In the genomic region with DNA sequence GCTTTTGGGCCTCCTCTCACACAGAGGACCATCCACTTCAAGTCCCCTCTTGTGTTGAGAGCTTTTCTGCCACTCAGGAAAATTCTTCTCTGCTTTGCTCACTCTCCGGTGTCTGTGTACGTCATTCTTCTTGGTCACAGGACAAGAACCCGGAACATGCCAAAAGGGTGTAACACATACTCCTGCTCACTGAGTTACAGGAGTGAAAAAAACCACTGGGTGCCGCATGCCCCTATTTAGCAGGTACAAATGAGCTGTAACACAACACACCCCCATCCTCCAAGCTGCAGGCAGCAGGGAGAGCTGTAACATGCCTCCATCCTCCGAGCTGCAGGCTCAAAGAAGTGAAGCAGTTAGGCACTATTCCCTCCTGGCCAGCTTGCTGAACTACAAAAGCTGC, we compare ENCODE assay signal across 16 cellular contexts. TPM values are rescaled to one million over a fixed set of nuclear protein-coding genes. Genes with fewer than 3 reads are reported as not detected.
A peak's percentile ranks its signal among the peaks of the same experiment; 100 is the strongest.
DNase-seq lines count a peak whose midpoint lies in the region; ATAC-seq and TF ChIP-seq lines count a peak whose summit lies in the region.
"Had no signal": no experiment of that assay in that cellular context is flagged by ENCODE, and none has a peak within 500 bp of the region (broad histone marks: within the 10 kb centered on the region; RNA-seq: fewer than 3 reads in every experiment).

No MANE protein-coding gene starts in this region.

- no peak overlapping the region for H3K27ac Mint-ChIP-seq in stimulated activated effector memory CD8-positive, alpha-beta T cell treated with anti-CD3 and anti-CD28 coated beads, Interleukin-12 subunit alpha, Interleukin-12 subunit beta, amount 100 ng/mL, for 72 hours
- H3K27ac Mint-ChIP-seq: nephron progenitor cell, T-cell had no signal

- DNase-seq in NCI-H460 (ENCODE audit: extremely low read depth, low read depth) (peak; percentile 89), coronary artery (ENCODE audit: low spot score) (no peak), islet precursor cell (peak; percentile 59), COLO668 (lab: John Stamatoyannopoulos, UW; ENCODE audit: unreplicated experiment) (no peak)
- no peak for DNase-seq in stimulated activated effector memory CD8-positive, alpha-beta T cell treated with anti-CD3 and anti-CD28 coated beads, Interleukin-12 subunit alpha, Interleukin-12 subunit beta, amount 100 ng/mL, for 72 hours (ENCODE audit: low spot score in 2 of 2)
- DNase-seq in activated T-cell treated with anti-CD3 and anti-CD28 coated beads, Interleukin-2, amount 50 U/mL, for 48 hours, result no peak
- DNase-seq: Caco-2; Karpas-422; NCI-H748 treated with DMSO at 0.1 percent for 48 hours; nephron progenitor cell; stimulated activated CD4-positive, alpha-beta T cell treated with anti-CD3 and anti-CD28 coated beads, Interleukin-4, amount 100 ng/mL, for 4 hours; T-cell had no signal

- no peak overlapping the region for H3K4me3 ChIP-seq in coronary artery
- H3K4me3 ChIP-seq: hepatocyte had no signal

- no peaks in the 10 kb centered on the region for H3K4me1 Mint-ChIP-seq in stimulated activated effector memory CD8-positive, alpha-beta T cell treated with anti-CD3 and anti-CD28 coated beads, Interleukin-12 subunit alpha, Interleukin-12 subunit beta, amount 100 ng/mL, for 72 hours
- H3K4me1 Mint-ChIP-seq: nephron progenitor cell, T-cell had no signal

- no peaks in the 10 kb centered on the region for H3K36me3 Mint-ChIP-seq in stimulated activated effector memory CD8-positive, alpha-beta T cell treated with anti-CD3 and anti-CD28 coated beads, Interleukin-12 subunit alpha, Interleukin-12 subunit beta, amount 100 ng/mL, for 72 hours
- H3K36me3 Mint-ChIP-seq: T-cell had no signal

- ATAC-seq in stimulated activated effector memory CD8-positive, alpha-beta T cell treated with anti-CD3 and anti-CD28 coated beads, Interleukin-12 subunit alpha, Interleukin-12 subunit beta, amount 100 ng/mL, for 72 hours, result peak; percentile 11
- ATAC-seq in GM21529 (IDR thresholded peaks at IDR 0.05; ENCODE audit: unreplicated experiment) (no peak), GM21528 (IDR thresholded peaks at IDR 0.05; ENCODE audit: low FRiP score, unreplicated experiment) (no peak)
- ATAC-seq: T-cell had no signal

- no peak for TF ChIP-seq CTCF in coronary artery (IDR thresholded peaks at IDR 0.05)

- no peaks in the 10 kb centered on the region for H3K9me3 Mint-ChIP-seq in stimulated activated effector memory CD8-positive, alpha-beta T cell treated with anti-CD3 and anti-CD28 coated beads, Interleukin-12 subunit alpha, Interleukin-12 subunit beta, amount 100 ng/mL, for 72 hours
- H3K9me3 Mint-ChIP-seq: nephron progenitor cell, T-cell had no signal

- H3K27ac ChIP-seq in coronary artery, result peak overlapping the region; percentile 31 to 68

- no peak overlapping the region for H3K4me3 Mint-ChIP-seq in stimulated activated effector memory CD8-positive, alpha-beta T cell treated with anti-CD3 and anti-CD28 coated beads, Interleukin-12 subunit alpha, Interleukin-12 subunit beta, amount 100 ng/mL, for 72 hours
- H3K4me3 Mint-ChIP-seq: nephron progenitor cell, T-cell had no signal

RNA-seq across cellular contexts. Expression of a gene that starts 13.0 kb away (rescaled TPM):
- total RNA-seq in NCI-H460 (2014; rRNA removed; shearing (Covaris generic)), result 95.2 and 101 TPM in 2 replicates
- 105 and 133 TPM in 2 replicates for polyA plus RNA-seq in NCI-H460 (2014; cell fraction: nucleus; rRNA removed)
- total RNA-seq: activated CD8-positive, alpha-beta memory T cell treated with anti-CD3 and anti-CD28 coated beads for 36 hours had no signal

RNA-seq across cellular contexts. Expression of a gene that starts 45.9 kb away (rescaled TPM):
- 48.9 and 57.6 TPM in 2 replicates for total RNA-seq in NCI-H460 (2014; rRNA removed; shearing (Covaris generic))
- 40.4 and 53.0 TPM in 2 replicates for polyA plus RNA-seq in NCI-H460 (2014; cell fraction: nucleus; rRNA removed)

Comparison
In these comparisons a context has a peak if more than half of its experiments do, and no peak if none do; other contexts are left out.
1. DNase-seq: peak in NCI-H460 (single experiment) and islet precursor cell (single experiment); none in coronary artery (single experiment), stimulated activated effector memory CD8-positive, alpha-beta T cell treated with anti-CD3 and anti-CD28 coated beads, Interleukin-12 subunit alpha, Interleukin-12 subunit beta, amount 100 ng/mL, for 72 hours (0 of 2), activated T-cell treated with anti-CD3 and anti-CD28 coated beads, Interleukin-2, amount 50 U/mL, for 48 hours (0 of 2) and COLO668 (single experiment).